Comparison of ENCODE assay signal across 21 cellular contexts in the genomic region with DNA sequence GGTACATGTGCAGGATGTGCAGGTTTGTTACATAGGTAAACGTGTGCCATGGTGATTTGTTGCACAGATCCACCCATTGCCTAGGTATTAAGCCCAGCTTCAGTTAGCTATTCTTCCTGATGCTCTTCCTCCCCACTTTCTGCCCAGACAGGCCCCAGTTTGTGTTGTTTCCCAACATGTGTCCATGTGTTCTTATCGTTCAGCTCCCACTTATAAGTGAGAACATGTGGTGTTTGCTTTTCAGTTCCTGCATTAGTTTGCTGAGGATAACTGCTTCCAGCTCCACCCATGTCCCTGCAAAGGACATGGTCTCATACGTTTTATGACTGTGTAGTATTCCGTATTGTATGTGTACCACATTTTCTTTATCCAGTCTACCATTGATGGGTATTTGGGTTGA.
DNase-seq lines count a peak whose midpoint lies in the region; FAIRE-seq and TF ChIP-seq lines count a peak whose summit lies in the region.
"Had no signal": no experiment of that assay in that cellular context is flagged by ENCODE, and none has a peak within 500 bp of the region (broad histone marks: within the 10 kb centered on the region; RNA-seq: fewer than 3 reads in every experiment).

No MANE protein-coding gene starts in this region.

- H3K4me3 ChIP-seq in bronchial epithelial cell (ENCODE audit: low read depth, low read length) (no peak overlapping the region), smooth muscle cell (no peak overlapping the region)
- H3K4me3 ChIP-seq: BLaER1, HAP-1 had no signal

- H3K27ac ChIP-seq in smooth muscle cell (ENCODE audit: low read depth) = no peak overlapping the region
- H3K27ac ChIP-seq: 22Rv1, BLaER1, C4-2B had no signal

- H3K9ac ChIP-seq in smooth muscle cell (ENCODE audit: low read depth) = no peak overlapping the region
- H3K9ac ChIP-seq: BLaER1 had no signal

- no peaks in the 10 kb centered on the region for H3K79me2 ChIP-seq in smooth muscle cell (ENCODE audit: low read depth)

- WGBS in smooth muscle cell (ENCODE audit: low lambda C conversion rate) = 81% methylated on average over 4 of the region's 4 CpGs

- no peak for TF ChIP-seq CTCF in bronchial epithelial cell (IDR thresholded peaks at IDR 0.05; ENCODE audit: insufficient read depth, low read length, severe bottlenecking)
- no peak for TF ChIP-seq CTCF in smooth muscle cell (IDR thresholded peaks at IDR 0.05; ENCODE audit: borderline replicate concordance, insufficient read depth, poor library complexity, severe bottlenecking)

- H3K4me2 ChIP-seq in smooth muscle cell = no peak overlapping the region
- H3K4me2 ChIP-seq: BLaER1 had no signal

- H3K9me3 ChIP-seq in smooth muscle cell (replicated peaks; ENCODE audit: low read depth) = no peaks in the 10 kb centered on the region
- H3K9me3 ChIP-seq: BLaER1, Caco-2, HAP-1 had no signal

- no peak overlapping the region for H2AFZ ChIP-seq in smooth muscle cell (ENCODE audit: low read depth)

- no peaks in the 10 kb centered on the region for H3F3A ChIP-seq in smooth muscle cell (ENCODE audit: low read depth)

- H3K4me1 ChIP-seq in smooth muscle cell (ENCODE audit: low read depth) = no peaks in the 10 kb centered on the region
- H3K4me1 ChIP-seq: BLaER1, Caco-2, HAP-1 had no signal

- FAIRE-seq in HTR-8/SVneo (lab: Jason Lieb, UNC) = peak; percentile 78
- FAIRE-seq in bronchial epithelial cell (lab: Jason Lieb, UNC) = no peak
- FAIRE-seq: GM12891, GM18507, H54 had no signal

- H4K20me1 ChIP-seq in smooth muscle cell (ENCODE audit: low read depth) = no peaks in the 10 kb centered on the region
- H4K20me1 ChIP-seq: BLaER1 had no signal

- DNase-seq in DMS53 (lab: John Stamatoyannopoulos, UW) (peak; percentile 10), DMS53 treated with DMSO at 0.1 percent for 48 hours (lab: John Stamatoyannopoulos, UW; ENCODE audit: unreplicated experiment) (no peak), HTR-8/SVneo (ENCODE audit: insufficient read length, low spot score) (no peak), bronchial epithelial cell (ENCODE audit: low read depth) (peak; percentile 45), smooth muscle cell (lab: John Stamatoyannopoulos, UW; ENCODE audit: unreplicated experiment) (no peak), RKO (ENCODE audit: low spot score) (no peak)
- DNase-seq: Caco-2; CD4-positive, CD25-positive, alpha-beta regulatory T cell; CD8-positive, alpha-beta T cell; DMS153; DMS79 treated with DMSO at 0.1 percent for 48 hours; GF-D8; GOT3; HFFc6 had no signal

- H3K36me3 ChIP-seq in bronchial epithelial cell (ENCODE audit: control insufficient read depth, insufficient read depth, low read length) (no peaks in the 10 kb centered on the region), smooth muscle cell (ENCODE audit: low read depth) (no peaks in the 10 kb centered on the region)
- H3K36me3 ChIP-seq: BLaER1, HAP-1 had no signal

- H3K27me3 ChIP-seq in bronchial epithelial cell (ENCODE audit: control insufficient read depth, insufficient read depth, low read length) (no peaks in the 10 kb centered on the region), smooth muscle cell (ENCODE audit: low read depth) (no peaks in the 10 kb centered on the region)
- H3K27me3 ChIP-seq: BLaER1 had no signal

Comparison
In these comparisons a context has a peak if more than half of its experiments do, and no peak if none do; other contexts are left out.
1. DNase-seq: peak in DMS53 (single experiment) and bronchial epithelial cell (single experiment); none in DMS53 treated with DMSO at 0.1 percent for 48 hours (single experiment), HTR-8/SVneo (single experiment), smooth muscle cell (single experiment) and RKO (single experiment).